In the genomic region with DNA sequence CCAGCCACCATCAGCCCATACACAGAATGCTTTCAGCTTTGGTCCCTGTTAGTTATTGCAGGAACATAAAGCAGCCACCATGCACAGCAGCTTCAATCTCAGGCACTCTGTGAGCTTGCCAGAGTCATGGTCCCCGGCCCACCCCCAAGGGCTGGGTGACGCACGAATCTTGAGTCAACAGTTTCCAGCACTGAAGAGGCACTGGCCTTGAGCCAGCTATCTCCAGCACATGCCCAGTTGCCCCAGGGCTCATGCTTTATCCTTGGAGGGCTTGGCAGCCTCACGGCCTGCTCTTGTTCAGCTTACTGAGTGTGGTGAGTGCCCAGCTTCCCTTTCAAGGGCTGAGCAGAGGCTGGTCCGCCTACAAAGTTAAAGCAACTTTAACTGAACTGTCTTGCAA, we compare ENCODE assay signal across 8 cellular contexts.
DNase-seq lines count a peak whose midpoint lies in the region; ATAC-seq, FAIRE-seq and TF ChIP-seq lines count a peak whose summit lies in the region.

No MANE protein-coding gene starts in this region.

- FAIRE-seq in RCC 7860 (lab: Jason Lieb, UNC), result no peak

- peak; percentile 94 for ATAC-seq in foreskin keratinocyte
- peak; percentile 63 for ATAC-seq in sciatic nerve
- ATAC-seq in HG03135 (IDR thresholded peaks at IDR 0.05; ENCODE audit: unreplicated experiment), result no peak

- CTCF ChIA-PET in HEK293 (lab: Yijun Ruan, JAX), result interaction anchor here (1.0 to 1.7 kb wide), 4 partner anchors 12 to 335 kb away, joined by 3 to 6 read pairs (median 4); partner anchors contain the start of gene RHOU

- peaks cover 5% of the 10 kb centered on the region for H3K27me3 ChIP-seq in foreskin keratinocyte

- no peaks in the 10 kb centered on the region for H3K9me3 ChIP-seq in HEK293 (ENCODE audit: control insufficient read depth, insufficient read depth, low read depth, low read length)

- H3K36me3 ChIP-seq in HEK293 (ENCODE audit: control insufficient read depth in 2 of 2, insufficient read depth in 1 of 2, low read length in 2 of 2), result no peaks in the 10 kb centered on the region

- TF ChIP-seq CTCF in HEK293 (tag by site-specific recombination; IDR thresholded peaks at IDR 0.05), result no peak
- TF ChIP-seq CTCF in foreskin keratinocyte (conservative IDR thresholded peaks at IDR 0.05), result no peak
- no peak for TF ChIP-seq CTCF in GM10266 (IDR thresholded peaks at IDR 0.05; ENCODE audit: control insufficient read depth, insufficient read depth, low read depth, missing control alignments)

- intact Hi-C loops in sciatic nerve (cut with DNase I), result no loop called here

- DNase-seq in RCC 7860 (ENCODE audit: low spot score) (peak; percentile 48), foreskin keratinocyte (peak; percentile 74 to 87), sciatic nerve (ENCODE audit: low spot score) (peak; percentile 85), GM10266 (ENCODE audit: extremely low spot score) (no peak), KG1 (lab: John Stamatoyannopoulos, UW) (no peak)
- no peak for DNase-seq in NK-92 treated with Interleukin-12 subunit alpha and Interleukin-12 subunit beta, amount 100 ng/mL, for 24 hours (lab: John Stamatoyannopoulos, UW)

- no peak overlapping the region for H3K4me3 ChIP-seq in HEK293 (ENCODE audit: low read depth, low read length)

- H3K4me1 ChIP-seq in HEK293 (ENCODE audit: control insufficient read depth, insufficient read depth, low read length) (no peaks in the 10 kb centered on the region), foreskin keratinocyte (no peaks in the 10 kb centered on the region)

- POLR2A ChIA-PET in HEK293 (lab: Yijun Ruan, JAX), result interaction anchor here (0.8 to 1.4 kb wide), 4 partner anchors 22 to 438 kb away, joined by 3 read pairs; partner anchors contain the start of gene NUP133

- H3K27ac ChIP-seq in HEK293 (ENCODE audit: extremely low read depth, low read depth, low read length) (no peak overlapping the region), foreskin keratinocyte (no peak overlapping the region)

TF ChIP-seq in HEK293, 187 proteins besides CTCF, POLR2A, EP300 and RAD21 (continues in another document):
- TF ChIP-seq ZFP69B (tag by site-specific recombination; IDR thresholded peaks at IDR 0.05), result no peak
- no peak for TF ChIP-seq REPIN1 (tag by site-specific recombination; IDR thresholded peaks at IDR 0.05; ENCODE audit: low read depth)
- TF ChIP-seq ZXDB (tag by site-specific recombination; IDR thresholded peaks at IDR 0.05), result no peak
- TF ChIP-seq, protein P1, sequence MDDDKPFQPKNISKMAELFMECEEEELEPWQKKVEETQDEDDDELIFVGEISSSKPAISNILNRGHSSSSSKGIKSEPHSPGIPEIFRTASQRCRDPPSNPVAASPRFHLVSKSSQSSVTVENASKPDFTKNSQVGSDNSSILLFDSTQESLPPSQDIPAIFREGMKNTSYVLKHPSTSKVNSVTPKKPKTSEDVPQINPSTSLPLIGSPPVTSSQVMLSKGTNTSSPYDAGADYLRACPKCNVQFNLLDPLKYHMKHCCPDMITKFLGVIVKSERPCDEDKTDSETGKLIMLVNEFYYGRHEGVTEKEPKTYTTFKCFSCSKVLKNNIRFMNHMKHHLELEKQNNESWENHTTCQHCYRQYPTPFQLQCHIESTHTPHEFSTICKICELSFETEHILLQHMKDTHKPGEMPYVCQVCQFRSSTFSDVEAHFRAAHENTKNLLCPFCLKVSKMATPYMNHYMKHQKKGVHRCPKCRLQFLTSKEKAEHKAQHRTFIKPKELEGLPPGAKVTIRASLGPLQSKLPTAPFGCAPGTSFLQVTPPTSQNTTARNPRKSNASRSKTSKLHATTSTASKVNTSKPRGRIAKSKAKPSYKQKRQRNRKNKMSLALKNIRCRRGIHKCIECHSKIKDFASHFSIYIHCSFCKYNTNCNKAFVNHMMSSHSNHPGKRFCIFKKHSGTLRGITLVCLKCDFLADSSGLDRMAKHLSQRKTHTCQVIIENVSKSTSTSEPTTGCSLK (tag by site-specific recombination; IDR thresholded peaks at IDR 0.05), result no peak
- no peak for TF ChIP-seq SETDB1 (IDR thresholded peaks at IDR 0.05; ENCODE audit: insufficient read length, low read length)
- TF ChIP-seq IKZF3 (tag by site-specific recombination; IDR thresholded peaks at IDR 0.05), result no peak
- no peak for TF ChIP-seq ZNF501 (tag by site-specific recombination; IDR thresholded peaks at IDR 0.05)
- TF ChIP-seq ZSCAN4 (tag by site-specific recombination; IDR thresholded peaks at IDR 0.05), result no peak
- peak; percentile 62; the same call in 1 of the 2 replicates for TF ChIP-seq ZBTB17 (tag by site-specific recombination; IDR thresholded peaks at IDR 0.05)
- TF ChIP-seq KLF16 (tag by site-specific recombination; IDR thresholded peaks at IDR 0.05), result peak; percentile 67; the same call in 1 of the 2 replicates
- no peak for TF ChIP-seq ZNF549 (tag by site-specific recombination; IDR thresholded peaks at IDR 0.05)
- no peak for TF ChIP-seq ZNF571 (tag by site-specific recombination; IDR thresholded peaks at IDR 0.05)
- TF ChIP-seq, protein P2, sequence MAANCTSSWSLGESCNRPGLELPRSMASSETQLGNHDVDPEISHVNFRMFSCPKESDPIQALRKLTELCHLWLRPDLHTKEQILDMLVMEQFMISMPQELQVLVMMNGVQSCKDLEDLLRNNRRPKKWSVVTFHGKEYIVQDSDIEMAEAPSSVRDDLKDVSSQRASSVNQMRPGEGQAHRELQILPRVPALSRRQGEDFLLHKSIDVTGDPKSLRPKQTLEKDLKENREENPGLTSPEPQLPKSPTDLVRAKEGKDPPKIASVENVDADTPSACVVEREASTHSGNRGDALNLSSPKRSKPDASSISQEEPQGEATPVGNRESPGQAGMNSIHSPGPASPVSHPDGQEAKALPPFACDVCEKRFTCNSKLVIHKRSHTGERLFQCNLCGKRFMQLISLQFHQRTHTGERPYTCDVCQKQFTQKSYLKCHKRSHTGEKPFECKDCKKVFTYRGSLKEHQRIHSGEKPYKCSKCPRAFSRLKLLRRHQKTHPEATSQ (tag by site-specific recombination; IDR thresholded peaks at IDR 0.05), result no peak
- TF ChIP-seq KLF8 (tag by site-specific recombination; IDR thresholded peaks at IDR 0.05), result no peak
- TF ChIP-seq ZNF510 (tag by site-specific recombination; IDR thresholded peaks at IDR 0.05; ENCODE audit: insufficient replicate concordance), result no peak
- no peak for TF ChIP-seq ZBTB7A (tag by site-specific recombination; IDR thresholded peaks at IDR 0.05; ENCODE audit: low read depth)
- TF ChIP-seq ZNF544 (tag by site-specific recombination; IDR thresholded peaks at IDR 0.05), result no peak
- no peak for TF ChIP-seq ZNF837 (tag by site-specific recombination; IDR thresholded peaks at IDR 0.05)
- no peak for TF ChIP-seq HOXD13 (CRISPR knock-in tag; IDR thresholded peaks at IDR 0.05; ENCODE audit: borderline replicate concordance)
- no peak for TF ChIP-seq ZNF221 (tag by site-specific recombination; IDR thresholded peaks at IDR 0.05; ENCODE audit: borderline replicate concordance)
- TF ChIP-seq, protein P3, sequence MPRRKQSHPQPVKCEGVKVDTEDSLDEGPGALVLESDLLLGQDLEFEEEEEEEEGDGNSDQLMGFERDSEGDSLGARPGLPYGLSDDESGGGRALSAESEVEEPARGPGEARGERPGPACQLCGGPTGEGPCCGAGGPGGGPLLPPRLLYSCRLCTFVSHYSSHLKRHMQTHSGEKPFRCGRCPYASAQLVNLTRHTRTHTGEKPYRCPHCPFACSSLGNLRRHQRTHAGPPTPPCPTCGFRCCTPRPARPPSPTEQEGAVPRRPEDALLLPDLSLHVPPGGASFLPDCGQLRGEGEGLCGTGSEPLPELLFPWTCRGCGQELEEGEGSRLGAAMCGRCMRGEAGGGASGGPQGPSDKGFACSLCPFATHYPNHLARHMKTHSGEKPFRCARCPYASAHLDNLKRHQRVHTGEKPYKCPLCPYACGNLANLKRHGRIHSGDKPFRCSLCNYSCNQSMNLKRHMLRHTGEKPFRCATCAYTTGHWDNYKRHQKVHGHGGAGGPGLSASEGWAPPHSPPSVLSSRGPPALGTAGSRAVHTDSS (tag by site-specific recombination; IDR thresholded peaks at IDR 0.05), result no peak
- TF ChIP-seq REST (tag by site-specific recombination; IDR thresholded peaks at IDR 0.05), result no peak

Comparison
In these comparisons a context has a peak if more than half of its experiments do, and no peak if none do; other contexts are left out.
1. DNase-seq: peak in RCC 7860 (single experiment), foreskin keratinocyte (2 of 2) and sciatic nerve (single experiment); none in GM10266 (single experiment), NK-92 treated with Interleukin-12 subunit alpha and Interleukin-12 subunit beta, amount 100 ng/mL, for 24 hours (single experiment) and KG1 (single experiment).